In genomic region chr2:46236876-46237859, GRCh38 we compare ENCODE assay signal across 22 cellular contexts.
DNase-seq lines count a peak whose midpoint lies in the region; ATAC-seq and TF ChIP-seq lines count a peak whose summit lies in the region.
"Had no signal": no experiment of that assay in that cellular context is flagged by ENCODE, and none has a peak within 500 bp of the region (broad histone marks: within the 10 kb centered on the region; RNA-seq: fewer than 3 reads in every experiment).

No MANE protein-coding gene starts in this region.

- no peak overlapping the region for H3K9ac ChIP-seq in IMR-90 (ENCODE audit: low read depth, low read length)
- no peak overlapping the region for H3K9ac ChIP-seq in trophoblast cell (ENCODE audit: low read length)

- no peak overlapping the region for H2BK5ac ChIP-seq in IMR-90 (ENCODE audit: low read depth, low read length, poor library complexity, severe bottlenecking)
- no peak overlapping the region for H2BK5ac ChIP-seq in trophoblast cell (ENCODE audit: low read depth, low read length, poor library complexity)

- H2BK12ac ChIP-seq in trophoblast cell (ENCODE audit: low read length) = peak overlapping the region; percentile 37

- no peak overlapping the region; the same call in 1 of the 2 replicates for H2BK20ac ChIP-seq in IMR-90 (ENCODE audit: low read depth, low read length)

- H3K27ac Mint-ChIP-seq in activated CD8-positive, alpha-beta memory T cell treated with anti-CD3 and anti-CD28 coated beads, Interleukin-2, amount 10 ng/mL, durations not matched to agents 7 days and 5 days = peak overlapping the region; percentile 39
- H3K27ac Mint-ChIP-seq in T-helper 17 cell = peak overlapping the region; percentile 39
- H3K27ac Mint-ChIP-seq: B cell; CD4-positive, alpha-beta T cell had no signal

- no peak overlapping the region for H3K14ac ChIP-seq in IMR-90 (replicated peaks; ENCODE audit: low read depth, low read length)
- no peak overlapping the region for H3K14ac ChIP-seq in trophoblast cell (ENCODE audit: low read length)

- TF ChIP-seq POLR2A in IMR-90 (IDR thresholded peaks at IDR 0.05; ENCODE audit: low read depth, low read length) = no peak
- TF ChIP-seq POLR2A in uterus (IDR thresholded peaks at IDR 0.05) = no peak

- H4K8ac ChIP-seq in IMR-90 (ENCODE audit: low read depth in 2 of 2, low read length in 2 of 2) (no peak overlapping the region), trophoblast cell (ENCODE audit: low read depth, low read length) (no peak overlapping the region)

- 76% methylated on average over 2 of the region's 8 CpGs; no CpG with 5 or more reads in 1 of the 2 experiments for WGBS in IMR-90 (ENCODE audit: extremely low coverage in 2 of 2, insufficient read length in 1 of 2), 2 experiments
- WGBS in trophoblast cell (ENCODE audit: extremely low coverage, insufficient coverage, insufficient read length) = no CpG with 5 or more reads among the region's 8 CpGs

- H3K27me3 ChIP-seq in IMR-90 (ENCODE audit: control insufficient read depth, insufficient read depth, low read length) (peaks cover 12% of the 10 kb centered on the region), trophoblast cell (ENCODE audit: insufficient read depth, low read length) (no peaks in the 10 kb centered on the region), uterus (no peaks in the 10 kb centered on the region)
- H3K27me3 ChIP-seq: SJSA1 had no signal

- BruUV-seq in IMR-90 (replicated peaks; lab: Mats Ljungman, UMichigan) = no TSS peak

- in situ Hi-C loops in IMR-90 (cut with MboI; ENCODE audit: low sequenced_read_pairs) (no loop called here), G401 (cut with HindIII; ENCODE audit: low sequenced_read_pairs) (no loop called here)

- H3K4me2 ChIP-seq in IMR-90 (ENCODE audit: low read depth, low read length) = no peak overlapping the region
- H3K4me2 ChIP-seq in trophoblast cell (ENCODE audit: low read length) = no peak overlapping the region
- H3K4me2 ChIP-seq: A549 had no signal

- no peaks in the 10 kb centered on the region for H4K20me1 ChIP-seq in IMR-90 (ENCODE audit: insufficient read depth, low read length)

- no peak for TF ChIP-seq RAD21 in IMR-90 (IDR thresholded peaks at IDR 0.05; ENCODE audit: low read length)

- TF ChIP-seq CTCF in IMR-90 (conservative IDR thresholded peaks at IDR 0.05; ENCODE audit: low read depth, low read length) = no peak
- no peak for TF ChIP-seq CTCF in uterus (IDR thresholded peaks at IDR 0.05)

- H3K79me1 ChIP-seq in IMR-90 (ENCODE audit: low read depth in 1 of 2, low read length in 2 of 2) (no peaks in the 10 kb centered on the region), trophoblast cell (ENCODE audit: low read length) (peaks cover 11% of the 10 kb centered on the region)

- H3K36me3 ChIP-seq in IMR-90 (ENCODE audit: control insufficient read depth, insufficient read depth, low read length) = no peaks in the 10 kb centered on the region
- no peaks in the 10 kb centered on the region for H3K36me3 ChIP-seq in trophoblast cell (ENCODE audit: control insufficient read depth in 1 of 2, insufficient read depth in 2 of 2, low read length in 2 of 2)
- H3K36me3 ChIP-seq in uterus = no peaks in the 10 kb centered on the region
- H3K36me3 ChIP-seq: SJSA1 had no signal

- H3K4me3 ChIP-seq in IMR-90 (ENCODE audit: insufficient read depth, low read depth, low read length) (no peak overlapping the region), trophoblast cell (ENCODE audit: low read depth, low read length) (peak overlapping the region; percentile 8), uterus (no peak overlapping the region)
- H3K4me3 ChIP-seq: A549, K562, SJSA1 had no signal

- no peak overlapping the region for H2AK9ac ChIP-seq in IMR-90 (replicated peaks; ENCODE audit: low read depth, low read length, poor library complexity)

- no peak overlapping the region for H2BK15ac ChIP-seq in IMR-90 (ENCODE audit: low read depth, low read length)

- H3K4me3 Mint-ChIP-seq in activated CD8-positive, alpha-beta memory T cell treated with anti-CD3 and anti-CD28 coated beads, Interleukin-2, amount 10 ng/mL, durations not matched to agents 7 days and 5 days = no peak overlapping the region
- no peak overlapping the region for H3K4me3 Mint-ChIP-seq in T-helper 17 cell
- H3K4me3 Mint-ChIP-seq: B cell; CD4-positive, alpha-beta T cell had no signal

- H3K9me3 ChIP-seq in IMR-90 (ENCODE audit: control insufficient read depth, insufficient read depth, low read length) (peaks cover 2% of the 10 kb centered on the region; the same call in 1 of the 2 replicates), T-helper 17 cell (ENCODE audit: control insufficient read depth, low read length, poor library complexity, severe bottlenecking) (no peaks in the 10 kb centered on the region), trophoblast cell (ENCODE audit: insufficient read depth, low read depth, low read length) (peaks cover 1% of the 10 kb centered on the region), uterus (no peaks in the 10 kb centered on the region)
- H3K9me3 ChIP-seq: A549, Caco-2, SJSA1 had no signal

- intact Hi-C loops in IMR-90 (cut with micrococcal nuclease) (no loop called here), uterus (cut with DNase I; ENCODE audit: low total_unique reads) (no loop called here)

- H3K27ac ChIP-seq in IMR-90 (ENCODE audit: insufficient read depth, low read length) (no peak overlapping the region), trophoblast cell (ENCODE audit: low read depth, low read length) (no peak overlapping the region), uterus (no peak overlapping the region)
- H3K27ac ChIP-seq: SJSA1 had no signal

- peaks cover 4% of the 10 kb centered on the region for H3K36me3 Mint-ChIP-seq in activated CD8-positive, alpha-beta memory T cell treated with anti-CD3 and anti-CD28 coated beads, Interleukin-2, amount 10 ng/mL, durations not matched to agents 7 days and 5 days
- H3K36me3 Mint-ChIP-seq in T-helper 17 cell (ENCODE audit: low read depth) = no peaks in the 10 kb centered on the region

- no peak overlapping the region for H4K5ac ChIP-seq in IMR-90 (ENCODE audit: low read depth, low read length)

- no peaks in the 10 kb centered on the region for H3K4me1 ChIP-seq in IMR-90 (ENCODE audit: control insufficient read depth, insufficient read depth, low read length)
- peaks cover 4 to 13% of the 10 kb centered on the region in 2 experiments for H3K4me1 ChIP-seq in trophoblast cell (ENCODE audit: control insufficient read depth in 1 of 2, insufficient read depth in 2 of 2, low read length in 2 of 2)
- H3K4me1 ChIP-seq in uterus = no peaks in the 10 kb centered on the region
- H3K4me1 ChIP-seq: Caco-2, SJSA1 had no signal

- H3K27me3 Mint-ChIP-seq in activated CD8-positive, alpha-beta memory T cell treated with anti-CD3 and anti-CD28 coated beads, Interleukin-2, amount 10 ng/mL, durations not matched to agents 7 days and 5 days = no peaks in the 10 kb centered on the region
- H3K27me3 Mint-ChIP-seq in T-helper 17 cell = no peaks in the 10 kb centered on the region
- H3K27me3 Mint-ChIP-seq: CD4-positive, alpha-beta T cell had no signal

- H3K4me1 Mint-ChIP-seq in activated CD8-positive, alpha-beta memory T cell treated with anti-CD3 and anti-CD28 coated beads, Interleukin-2, amount 10 ng/mL, durations not matched to agents 7 days and 5 days = peaks cover 56% of the 10 kb centered on the region
- H3K4me1 Mint-ChIP-seq in T-helper 17 cell = peaks cover 19% of the 10 kb centered on the region
- H3K4me1 Mint-ChIP-seq: B cell had no signal

- H4K91ac ChIP-seq in IMR-90 (ENCODE audit: insufficient read depth, low read depth, low read length) = no peak overlapping the region
- no peak overlapping the region for H4K91ac ChIP-seq in trophoblast cell (ENCODE audit: low read depth, low read length)

- H4K12ac ChIP-seq in trophoblast cell (ENCODE audit: low read depth, low read length) = no peak overlapping the region

- dilution Hi-C loops in IMR-90 (cut with HindIII; ENCODE audit: low sequenced_read_pairs, unreplicated experiment) = no loop called here

- no peak overlapping the region for H3K4ac ChIP-seq in IMR-90 (ENCODE audit: low read depth, low read length)
- no peak overlapping the region for H3K4ac ChIP-seq in trophoblast cell (ENCODE audit: low read depth, low read length)

- H3K23ac ChIP-seq in IMR-90 (ENCODE audit: low read depth, low read length) = 0 out of 2 replicates have a peak overlapping the region, but pooled peaks have one; percentile 9
- no peak overlapping the region for H3K23ac ChIP-seq in trophoblast cell (ENCODE audit: low read length)

- no peak overlapping the region for H2AK5ac ChIP-seq in IMR-90 (ENCODE audit: low read depth, low read length)
- peak overlapping the region; percentile 20 for H2AK5ac ChIP-seq in trophoblast cell (ENCODE audit: low read length)

- POLR2A ChIA-PET in IMR-90 (lab: Charles Lee; ENCODE audit: unreplicated experiment) = no interaction called here

- no peak for DNase-seq in activated CD8-positive, alpha-beta memory T cell treated with anti-CD3 and anti-CD28 coated beads, Interleukin-2, amount 10 ng/mL, durations not matched to agents 7 days and 5 days
- no peak for DNase-seq in activated CD8-positive, alpha-beta memory T cell treated with anti-CD3 and anti-CD28 coated beads, Interleukin-2, amount 50 U/mL, for 4 hours
- DNase-seq in IMR-90 = no peak
- DNase-seq in T-helper 17 cell = no peak
- DNase-seq in trophoblast cell = no peak
- DNase-seq in uterus = no peak
- no peak for DNase-seq in G401 (ENCODE audit: low spot score)
- DNase-seq: Caco-2; CD4-positive, alpha-beta T cell; DMS 273 treated with DMSO at 0.1 percent for 48 hours; DMS79 treated with DMSO at 0.1 percent for 48 hours; H7; NCI-H1092 treated with DMSO at 0.1 percent for 48 hours; NCI-H1436 treated with DMSO at 0.1 percent for 48 hours; NCI-H2029; NCI-H524 treated with DMSO at 0.1 percent for 48 hours; NCI-H82 had no signal

- H2AFZ ChIP-seq in IMR-90 (replicated peaks; ENCODE audit: low read length, poor library complexity) (no peak overlapping the region), trophoblast cell (ENCODE audit: insufficient read depth, low read length, poor library complexity) (no peak overlapping the region)

- no peak for ATAC-seq in activated CD8-positive, alpha-beta memory T cell treated with anti-CD3 and anti-CD28 coated beads, Interleukin-2, amount 10 ng/mL, durations not matched to agents 7 days and 5 days
- no peak for ATAC-seq in IMR-90 (ENCODE audit: low read depth)
- ATAC-seq in T-helper 17 cell = no peak
- ATAC-seq: A549, K562, Panc1 had no signal

- no peak overlapping the region for H3K56ac ChIP-seq in IMR-90 (ENCODE audit: extremely low read depth, insufficient read depth, low read length)

- no peaks in the 10 kb centered on the region for H3K9me3 Mint-ChIP-seq in activated CD8-positive, alpha-beta memory T cell treated with anti-CD3 and anti-CD28 coated beads, Interleukin-2, amount 10 ng/mL, durations not matched to agents 7 days and 5 days (ENCODE audit: low read depth)
- H3K9me3 Mint-ChIP-seq: CD4-positive, alpha-beta T cell had no signal

- H3K9me1 ChIP-seq in IMR-90 (ENCODE audit: insufficient read depth, low read length) = no peaks in the 10 kb centered on the region

- H3K18ac ChIP-seq in IMR-90 (ENCODE audit: low read depth, low read length) = no peak overlapping the region
- no peak overlapping the region for H3K18ac ChIP-seq in trophoblast cell (ENCODE audit: low read length)

- no peaks in the 10 kb centered on the region for H3K79me2 ChIP-seq in trophoblast cell (ENCODE audit: control insufficient read depth, insufficient read depth, low read length, poor library complexity)

- CTCF ChIA-PET in activated CD8-positive, alpha-beta memory T cell treated with anti-CD3 and anti-CD28 coated beads, Interleukin-2, amount 10 ng/mL, durations not matched to agents 7 days and 5 days (lab: Charles Lee) = interaction anchor here (1.0 to 1.6 kb wide), 6 partner anchors 10 to 142 kb away, joined by 3 to 4 read pairs (median 3); no protein-coding TSS in a partner anchor
- CTCF ChIA-PET in IMR-90 (lab: Yijun Ruan, JAX) = no interaction called here

- H2BK120ac ChIP-seq in IMR-90 (ENCODE audit: low read depth, low read length) (no peak overlapping the region), trophoblast cell (ENCODE audit: insufficient read depth, low read length, poor library complexity) (peak overlapping the region; percentile 41)
